Comparison of ENCODE assay signal across 25 cellular contexts in genomic region chr15:100942656-100943055, GRCh38.
"Had no signal": no experiment of that assay in that cellular context is flagged by ENCODE, and none has a peak within 500 bp of the region (broad histone marks: within the 10 kb centered on the region; RNA-seq: fewer than 3 reads in every experiment).

No MANE protein-coding gene starts in this region.

- FAIRE-seq: endometrium, frontal cortex, keratinocyte, urothelium cell line had no signal

- DNase-seq: activated CD4-positive, alpha-beta T cell treated with anti-CD3 and anti-CD28 coated beads, Interleukin-2, amount 10 ng/mL, durations not matched to agents 24 days and 14 days; activated CD8-positive, alpha-beta memory T cell treated with anti-CD3 and anti-CD28 coated beads, Interleukin-2, amount 50 U/mL, for 48 hours; activated effector memory CD4-positive, alpha-beta T cell treated with anti-CD3 and anti-CD28 coated beads, Interleukin-2, amount 50 U/mL, for 16 hours; activated naive CD4-positive, alpha-beta T cell treated with anti-CD3 and anti-CD28 coated beads, Interleukin-2, amount 50 U/mL, for 16 hours; activated T-cell treated with anti-CD3 and anti-CD28 coated beads, Interleukin-2, amount 50 U/mL, for 48 hours; aorta; erythroblast; head of caudate nucleus; lower lobe of right lung; nephron progenitor cell; occipital lobe; stimulated activated CD4-positive, alpha-beta T cell treated with anti-CD3 and anti-CD28 coated beads, Interleukin-2, amount 100 ng/mL, for 24 hours; stimulated activated naive CD8-positive, alpha-beta T cell treated with anti-CD3 and anti-CD28 coated beads, Interleukin-15, Interleukin-2, amounts not matched to agents 100 U/mL and 50 U/mL, for 24 hours; substantia nigra; T1000 had no signal

- H3K4me3 Mint-ChIP-seq: activated CD4-positive, alpha-beta T cell treated with anti-CD3 and anti-CD28 coated beads, Interleukin-2, amount 10 ng/mL, durations not matched to agents 24 days and 14 days; central memory CD8-positive, alpha-beta T cell; mesothelial cell of epicardium; nephron progenitor cell had no signal

- H3K27ac ChIP-seq: coronary artery, lower lobe of right lung, right atrium auricular region, tibial nerve had no signal

- H3K4me3 ChIP-seq: coronary artery, lower lobe of right lung, right atrium auricular region, tibial nerve had no signal

- H3K9me3 ChIP-seq: lower lobe of right lung, right atrium auricular region, tibial nerve had no signal

- H3K4me1 Mint-ChIP-seq: activated CD4-positive, alpha-beta T cell treated with anti-CD3 and anti-CD28 coated beads, Interleukin-2, amount 10 ng/mL, durations not matched to agents 24 days and 14 days; central memory CD8-positive, alpha-beta T cell; mesothelial cell of epicardium had no signal

- H3K9me3 Mint-ChIP-seq: activated CD4-positive, alpha-beta T cell treated with anti-CD3 and anti-CD28 coated beads, Interleukin-2, amount 10 ng/mL, durations not matched to agents 24 days and 14 days; central memory CD8-positive, alpha-beta T cell; mesothelial cell of epicardium had no signal

- H3K27ac Mint-ChIP-seq: activated CD4-positive, alpha-beta T cell treated with anti-CD3 and anti-CD28 coated beads, Interleukin-2, amount 10 ng/mL, durations not matched to agents 24 days and 14 days; mesothelial cell of epicardium; nephron progenitor cell; progenitor cell of endocrine pancreas had no signal

- H3K36me3 Mint-ChIP-seq: mesothelial cell of epicardium had no signal

- H3K36me3 ChIP-seq: lower lobe of right lung, right atrium auricular region, tibial nerve had no signal

- H3K27me3 Mint-ChIP-seq: central memory CD8-positive, alpha-beta T cell; progenitor cell of endocrine pancreas had no signal

- ATAC-seq: lower lobe of right lung; stimulated activated naive CD8-positive, alpha-beta T cell treated with anti-CD3 and anti-CD28 coated beads, Interleukin-15, Interleukin-2, amounts not matched to agents 100 U/mL and 50 U/mL, for 24 hours had no signal
